21 cellular contexts compared by ENCODE assay signal in the genomic region with DNA sequence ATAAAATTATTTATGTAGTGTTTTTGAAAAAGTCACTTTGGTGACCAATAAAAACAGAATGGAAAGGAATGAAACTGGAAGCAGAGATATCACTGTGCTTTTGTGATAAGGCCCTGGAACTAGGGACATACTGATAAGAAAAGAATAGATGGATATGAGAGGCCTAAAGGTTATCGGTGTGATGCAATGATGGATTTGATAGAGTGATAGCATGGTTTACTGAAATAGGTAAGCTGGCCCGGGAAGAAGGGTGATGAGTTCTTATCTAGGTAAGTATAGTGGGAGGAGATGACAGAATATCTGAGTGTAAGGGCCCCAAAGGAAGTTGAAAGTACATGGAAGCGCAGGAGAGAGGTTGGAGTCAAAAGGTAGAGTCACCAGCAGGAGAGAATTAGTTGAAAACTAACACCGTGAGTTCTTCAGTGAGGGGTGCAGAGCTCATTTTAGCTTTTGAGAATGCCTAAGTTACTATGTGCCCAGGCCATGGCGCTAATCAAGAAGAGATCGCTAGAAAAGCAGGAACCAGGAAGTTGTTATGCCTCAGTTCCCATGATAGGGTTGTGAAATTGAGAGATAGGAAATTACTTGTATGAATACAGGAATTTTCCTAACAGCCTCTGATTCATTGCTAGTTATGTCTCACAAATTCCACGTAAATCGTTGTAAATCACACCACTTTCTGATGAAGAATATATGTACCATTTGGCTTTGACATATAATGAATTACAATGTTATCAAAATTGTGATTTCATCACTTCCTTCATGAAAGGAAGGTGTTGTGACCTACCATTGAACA.
A peak's percentile ranks its signal among the peaks of the same experiment; 100 is the strongest.
DNase-seq lines count a peak whose midpoint lies in the region; TF ChIP-seq lines count a peak whose summit lies in the region.
"Had no signal": no experiment of that assay in that cellular context is flagged by ENCODE, and none has a peak within 500 bp of the region (broad histone marks: within the 10 kb centered on the region; RNA-seq: fewer than 3 reads in every experiment).

No MANE protein-coding gene starts in this region.

- no peak overlapping the region for H2BK5ac ChIP-seq in neuronal stem cell (ENCODE audit: low read length)

- H2AFZ ChIP-seq in Loucy (ENCODE audit: low read length) (0 out of 2 replicates have a peak overlapping the region, but pooled peaks have one; percentile 13), neuronal stem cell (ENCODE audit: low read length) (no peak overlapping the region)

- H3K79me1 ChIP-seq in neuronal stem cell (ENCODE audit: low read depth, low read length) = no peaks in the 10 kb centered on the region

- no peak overlapping the region for H4K8ac ChIP-seq in neuronal stem cell (ENCODE audit: low read depth, low read length)

- TF ChIP-seq CTCF in Loucy (conservative IDR thresholded peaks at IDR 0.05; ENCODE audit: low read length) (no peak), endothelial cell (IDR thresholded peaks at IDR 0.05; ENCODE audit: unreplicated experiment) (no peak)

- H3K4me2 ChIP-seq in Loucy (ENCODE audit: low read depth, low read length, poor library complexity, severe bottlenecking) = no peak overlapping the region
- no peak overlapping the region for H3K4me2 ChIP-seq in neuronal stem cell (ENCODE audit: insufficient read depth, low read length, poor library complexity, severe bottlenecking)

- H3K9me3 ChIP-seq in Loucy (ENCODE audit: insufficient read depth, low read depth, low read length) (no peaks in the 10 kb centered on the region), neuronal stem cell (replicated peaks in 1 of 2; ENCODE audit: control insufficient read depth in 2 of 2, insufficient read depth in 1 of 2, low read depth in 1 of 2, low read length in 2 of 2) (no peaks in the 10 kb centered on the region)
- H3K9me3 ChIP-seq: BE2C had no signal

- DNase-seq in endothelial cell (ENCODE audit: low spot score) (no peak), kidney tubule cell (ENCODE audit: low spot score) (peak; percentile 2), pulmonary artery endothelial cell (ENCODE audit: low read depth, low spot score) (peak; percentile 78), neuronal stem cell (ENCODE audit: low spot score) (no peak), ecto neural progenitor cell (ENCODE audit: low spot score) (no peak)
- no peak for DNase-seq in activated naive CD8-positive, alpha-beta T cell treated with anti-CD3 and anti-CD28 coated beads for 36 hours
- DNase-seq in activated T-helper 1 cell treated with anti-CD3 and anti-CD28 coated beads, Interleukin-12 subunit alpha, Interleukin-12 subunit beta, Interleukin-2, Interleukin-4 antibody, amounts not matched to agents 30 ng/mL and 10 ng/mL and 1 ng/mL, durations not matched to agents 14 hours and 24 hours and 36 hours (ENCODE audit: low spot score) = no peak
- DNase-seq: ACHN; BE2C; C1 segment of cervical spinal cord; CD4-positive, CD25-positive, alpha-beta regulatory T cell; CD8-positive, alpha-beta memory T cell; COR-L47; DMS153; DMS79; GDM1; GOT3; H7; HFFc6 had no signal

- H3K9ac ChIP-seq in Loucy (ENCODE audit: low read depth, low read length, poor library complexity, severe bottlenecking) (no peak overlapping the region), neuronal stem cell (ENCODE audit: low read depth, low read length, poor library complexity) (no peak overlapping the region)

- H3K4me1 ChIP-seq in Loucy (ENCODE audit: insufficient read depth, low read length, poor library complexity, severe bottlenecking) (no peaks in the 10 kb centered on the region), neuronal stem cell (ENCODE audit: control insufficient read depth in 2 of 2, insufficient read depth in 1 of 2, low read depth in 1 of 2, low read length in 2 of 2) (no peaks in the 10 kb centered on the region)
- H3K4me1 ChIP-seq: BE2C had no signal

- intact Hi-C loops in activated T-helper 1 cell treated with anti-CD3 and anti-CD28 coated beads, Interleukin-12 subunit alpha, Interleukin-12 subunit beta, Interleukin-2, Interleukin-4 antibody, amounts not matched to agents 30 ng/mL and 10 ng/mL and 1 ng/mL, durations not matched to agents 14 hours and 24 hours and 36 hours (cut with micrococcal nuclease) = no loop called here

- no peak overlapping the region for H3K18ac ChIP-seq in neuronal stem cell (ENCODE audit: low read length)

- no peak overlapping the region for H2BK12ac ChIP-seq in neuronal stem cell (ENCODE audit: low read length)

- WGBS in neuronal stem cell (ENCODE audit: extremely low coverage in 2 of 2, insufficient read length in 2 of 2, insufficient replicate concordance in 1 of 2), 2 donors = no CpG with 5 or more reads among the region's 8 CpGs

- H4K20me1 ChIP-seq in Loucy (ENCODE audit: insufficient read depth, low read length, poor library complexity, severe bottlenecking) = no peaks in the 10 kb centered on the region

- no peaks in the 10 kb centered on the region for H3K36me3 Mint-ChIP-seq in endothelial cell (ENCODE audit: low read depth, unreplicated experiment)
- H3K36me3 Mint-ChIP-seq in activated naive CD8-positive, alpha-beta T cell treated with anti-CD3 and anti-CD28 coated beads for 36 hours = no peaks in the 10 kb centered on the region
- no peaks in the 10 kb centered on the region for H3K36me3 Mint-ChIP-seq in activated T-helper 1 cell treated with anti-CD3 and anti-CD28 coated beads, Interleukin-12 subunit alpha, Interleukin-12 subunit beta, Interleukin-2, Interleukin-4 antibody, amounts not matched to agents 30 ng/mL and 10 ng/mL and 1 ng/mL, durations not matched to agents 14 hours and 24 hours and 36 hours (ENCODE audit: low read depth)
- H3K36me3 Mint-ChIP-seq: CD4-positive, CD25-positive, alpha-beta regulatory T cell; CD8-positive, alpha-beta memory T cell; IgD-negative memory B cell had no signal

- H3K27me3 ChIP-seq in Loucy (ENCODE audit: insufficient read depth, low read length, poor library complexity, severe bottlenecking) = no peaks in the 10 kb centered on the region
- H3K27me3 ChIP-seq in neuronal stem cell (ENCODE audit: control insufficient read depth in 3 of 3, insufficient read depth in 3 of 3, low read depth in 1 of 3, low read length in 3 of 3) = no peaks in the 10 kb centered on the region
- H3K27me3 ChIP-seq: BE2C had no signal

- H3K4me3 Mint-ChIP-seq in endothelial cell (ENCODE audit: unreplicated experiment) = no peak overlapping the region
- H3K4me3 Mint-ChIP-seq in activated naive CD8-positive, alpha-beta T cell treated with anti-CD3 and anti-CD28 coated beads for 36 hours = no peak overlapping the region
- H3K4me3 Mint-ChIP-seq in activated T-helper 1 cell treated with anti-CD3 and anti-CD28 coated beads, Interleukin-12 subunit alpha, Interleukin-12 subunit beta, Interleukin-2, Interleukin-4 antibody, amounts not matched to agents 30 ng/mL and 10 ng/mL and 1 ng/mL, durations not matched to agents 14 hours and 24 hours and 36 hours = no peak overlapping the region
- H3K4me3 Mint-ChIP-seq: CD4-positive, CD25-positive, alpha-beta regulatory T cell; CD8-positive, alpha-beta memory T cell; HFFc6; IgD-negative memory B cell had no signal

- H3K4ac ChIP-seq in neuronal stem cell (ENCODE audit: low read length) = no peak overlapping the region

- no peak overlapping the region for H3K23ac ChIP-seq in neuronal stem cell (ENCODE audit: low read depth, low read length, poor library complexity)

- no peaks in the 10 kb centered on the region for H3K79me2 ChIP-seq in Loucy (ENCODE audit: insufficient read depth, low read length)

- peak overlapping the region; percentile 88 for H3K27ac Mint-ChIP-seq in endothelial cell (ENCODE audit: unreplicated experiment)
- no peak overlapping the region for H3K27ac Mint-ChIP-seq in activated naive CD8-positive, alpha-beta T cell treated with anti-CD3 and anti-CD28 coated beads for 36 hours
- no peak overlapping the region for H3K27ac Mint-ChIP-seq in activated T-helper 1 cell treated with anti-CD3 and anti-CD28 coated beads, Interleukin-12 subunit alpha, Interleukin-12 subunit beta, Interleukin-2, Interleukin-4 antibody, amounts not matched to agents 30 ng/mL and 10 ng/mL and 1 ng/mL, durations not matched to agents 14 hours and 24 hours and 36 hours
- H3K27ac Mint-ChIP-seq: CD4-positive, CD25-positive, alpha-beta regulatory T cell; CD8-positive, alpha-beta memory T cell; HFFc6; IgD-negative memory B cell had no signal

- H3K14ac ChIP-seq in neuronal stem cell (ENCODE audit: low read length) = no peak overlapping the region

- H2BK15ac ChIP-seq in neuronal stem cell (ENCODE audit: low read length) = no peak overlapping the region

- H3K36me3 ChIP-seq in Loucy (ENCODE audit: insufficient read depth, low read length) (no peaks in the 10 kb centered on the region), neuronal stem cell (replicated peaks in 1 of 2; ENCODE audit: control insufficient read depth in 2 of 2, insufficient read depth in 2 of 2, low read length in 2 of 2) (no peaks in the 10 kb centered on the region)
- H3K36me3 ChIP-seq: BE2C had no signal

- H2BK120ac ChIP-seq in neuronal stem cell (ENCODE audit: low read depth, low read length) = no peak overlapping the region

- H4K91ac ChIP-seq in neuronal stem cell (ENCODE audit: low read depth, low read length, poor library complexity) = no peak overlapping the region

- peaks cover 2% of the 10 kb centered on the region for H3K27me3 Mint-ChIP-seq in endothelial cell (ENCODE audit: unreplicated experiment)
- peaks cover 2% of the 10 kb centered on the region for H3K27me3 Mint-ChIP-seq in activated naive CD8-positive, alpha-beta T cell treated with anti-CD3 and anti-CD28 coated beads for 36 hours
- peaks cover 7% of the 10 kb centered on the region for H3K27me3 Mint-ChIP-seq in activated T-helper 1 cell treated with anti-CD3 and anti-CD28 coated beads, Interleukin-12 subunit alpha, Interleukin-12 subunit beta, Interleukin-2, Interleukin-4 antibody, amounts not matched to agents 30 ng/mL and 10 ng/mL and 1 ng/mL, durations not matched to agents 14 hours and 24 hours and 36 hours (ENCODE audit: insufficient read depth)
- H3K27me3 Mint-ChIP-seq: CD4-positive, CD25-positive, alpha-beta regulatory T cell; CD8-positive, alpha-beta memory T cell had no signal

- H3K4me1 Mint-ChIP-seq in endothelial cell (ENCODE audit: unreplicated experiment) = peaks cover 47% of the 10 kb centered on the region
- peaks cover 1% of the 10 kb centered on the region for H3K4me1 Mint-ChIP-seq in activated naive CD8-positive, alpha-beta T cell treated with anti-CD3 and anti-CD28 coated beads for 36 hours
- H3K4me1 Mint-ChIP-seq in activated T-helper 1 cell treated with anti-CD3 and anti-CD28 coated beads, Interleukin-12 subunit alpha, Interleukin-12 subunit beta, Interleukin-2, Interleukin-4 antibody, amounts not matched to agents 30 ng/mL and 10 ng/mL and 1 ng/mL, durations not matched to agents 14 hours and 24 hours and 36 hours (ENCODE audit: low read depth) = no peaks in the 10 kb centered on the region
- H3K4me1 Mint-ChIP-seq: CD4-positive, CD25-positive, alpha-beta regulatory T cell; CD8-positive, alpha-beta memory T cell; IgD-negative memory B cell had no signal

- H3K27ac ChIP-seq in neuronal stem cell (replicated peaks; ENCODE audit: low read length) = no peak overlapping the region

- H2AK5ac ChIP-seq in neuronal stem cell (ENCODE audit: low read depth, low read length) = no peak overlapping the region

- no peaks in the 10 kb centered on the region for H3K9me2 ChIP-seq in Loucy (replicated peaks; ENCODE audit: low read depth, low read length)

- H3K4me3 ChIP-seq in Loucy (ENCODE audit: low read length, poor library complexity, severe bottlenecking) = no peak overlapping the region
- H3K4me3 ChIP-seq in neuronal stem cell (ENCODE audit: low read length in 2 of 2) = no peak overlapping the region

- no peaks in the 10 kb centered on the region for H3F3A ChIP-seq in Loucy (ENCODE audit: low read depth)

- H3K9me3 Mint-ChIP-seq in endothelial cell (ENCODE audit: unreplicated experiment) = no peaks in the 10 kb centered on the region
- no peaks in the 10 kb centered on the region for H3K9me3 Mint-ChIP-seq in activated naive CD8-positive, alpha-beta T cell treated with anti-CD3 and anti-CD28 coated beads for 36 hours
- H3K9me3 Mint-ChIP-seq in activated T-helper 1 cell treated with anti-CD3 and anti-CD28 coated beads, Interleukin-12 subunit alpha, Interleukin-12 subunit beta, Interleukin-2, Interleukin-4 antibody, amounts not matched to agents 30 ng/mL and 10 ng/mL and 1 ng/mL, durations not matched to agents 14 hours and 24 hours and 36 hours = no peaks in the 10 kb centered on the region
- H3K9me3 Mint-ChIP-seq: HFFc6, IgD-negative memory B cell had no signal

Comparison
In these comparisons a context has a peak if more than half of its experiments do, and no peak if none do; other contexts are left out.
1. DNase-seq: peak in kidney tubule cell (single experiment) and pulmonary artery endothelial cell (single experiment); none in endothelial cell (single experiment), activated naive CD8-positive, alpha-beta T cell treated with anti-CD3 and anti-CD28 coated beads for 36 hours (single experiment), neuronal stem cell (single experiment), ecto neural progenitor cell (single experiment) and activated T-helper 1 cell treated with anti-CD3 and anti-CD28 coated beads, Interleukin-12 subunit alpha, Interleukin-12 subunit beta, Interleukin-2, Interleukin-4 antibody, amounts not matched to agents 30 ng/mL and 10 ng/mL and 1 ng/mL, durations not matched to agents 14 hours and 24 hours and 36 hours (single experiment).